In the genomic region with DNA sequence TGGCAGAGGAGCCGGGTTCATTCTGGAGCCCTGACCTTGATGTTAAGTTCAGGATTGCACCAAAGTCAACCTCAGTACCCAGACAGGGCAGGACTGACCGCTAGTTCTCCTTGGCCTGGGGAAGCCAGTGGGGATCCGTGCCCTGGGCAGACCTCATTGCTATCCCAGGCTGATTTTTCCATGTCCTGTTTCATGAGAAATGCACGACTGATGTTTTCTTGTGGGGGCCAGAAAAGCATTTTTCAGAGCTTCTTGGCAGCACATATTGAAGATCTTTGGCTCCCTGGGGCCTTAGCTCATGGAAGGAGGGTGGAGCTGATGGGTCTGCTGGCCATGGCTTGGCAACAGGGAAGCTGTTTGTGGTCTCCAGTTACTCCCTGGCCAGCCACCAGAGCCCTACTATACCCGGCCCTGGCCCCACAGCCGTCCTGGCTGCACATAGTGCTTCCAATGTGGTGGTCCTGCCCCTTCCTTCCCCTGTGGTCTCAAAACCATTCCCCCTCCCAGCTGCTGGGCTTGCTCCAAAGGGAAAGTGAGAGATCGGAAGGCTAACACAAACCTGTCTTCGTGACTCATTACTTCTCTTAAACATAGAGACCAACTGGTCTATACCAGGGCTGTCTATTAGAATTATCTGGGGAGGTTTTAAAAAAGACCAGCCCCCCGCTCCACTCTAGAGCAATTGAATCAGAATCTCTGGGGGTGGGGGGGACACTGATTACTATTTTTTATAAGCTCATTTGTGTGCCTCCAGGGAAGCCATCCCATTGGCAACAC, we compare ENCODE assay signal across 13 cellular contexts. TPM values are rescaled to one million over a fixed set of nuclear protein-coding genes. Genes with fewer than 3 reads are reported as not detected.
DNase-seq lines count a peak whose midpoint lies in the region; ATAC-seq and TF ChIP-seq lines count a peak whose summit lies in the region.
"Had no signal": no experiment of that assay in that cellular context is flagged by ENCODE, and none has a peak within 500 bp of the region (broad histone marks: within the 10 kb centered on the region; RNA-seq: fewer than 3 reads in every experiment).

No MANE protein-coding gene starts in this region.

- intact Hi-C loops in psoas muscle (cut with DNase I): loop anchor here in 1 of 2 donors (5.0 kb wide), 1 partner anchor 113 kb away; no protein-coding TSS in a partner anchor

- H3K36me3 Mint-ChIP-seq in type B pancreatic cell: no peaks in the 10 kb centered on the region

- H3K4me3 ChIP-seq in AG09309 (ENCODE audit: control insufficient read depth, low read depth, low read length): no peak overlapping the region
- peak overlapping the region; percentile 65 for H3K4me3 ChIP-seq in psoas muscle
- H3K4me3 ChIP-seq: BLaER1 had no signal

- no peaks in the 10 kb centered on the region for H3K36me3 ChIP-seq in psoas muscle (ENCODE audit: insufficient read depth in 1 of 2, low read depth in 1 of 2)
- H3K36me3 ChIP-seq: BLaER1 had no signal

- peaks cover 15% of the 10 kb centered on the region for H3K27me3 Mint-ChIP-seq in type B pancreatic cell

- H3K27ac Mint-ChIP-seq in type B pancreatic cell: no peak overlapping the region

- no peaks in the 10 kb centered on the region for H3K27me3 ChIP-seq in psoas muscle (ENCODE audit: insufficient read depth in 3 of 3, low read length in 2 of 3)
- H3K27me3 ChIP-seq: BLaER1 had no signal

- DNase-seq in AG09309 (ENCODE audit: low read depth): peak; percentile 46
- peak; percentile 23 for DNase-seq in globus pallidus (ENCODE audit: low spot score)
- peak; percentile 84 to 89 for DNase-seq in psoas muscle
- DNase-seq in type B pancreatic cell (ENCODE audit: extremely low spot score, unreplicated experiment): no peak
- DNase-seq in SW 1271 (lab: John Stamatoyannopoulos, UW): no peak
- DNase-seq in activated naive CD4-positive, alpha-beta T cell treated with Interleukin-2 at 50 U/mL for 16 hours: no peak
- DNase-seq: activated naive CD4-positive, alpha-beta T cell treated with anti-CD3 and anti-CD28 coated beads, Interleukin-2, amount 50 U/mL, for 16 hours; mesendoderm; SIG-M5; stimulated activated CD4-positive, alpha-beta T cell treated with anti-CD3 and anti-CD28 coated beads, Interleukin-2, amount 100 ng/mL, for 24 hours had no signal

- H3K4me1 Mint-ChIP-seq in type B pancreatic cell (ENCODE audit: unreplicated experiment): peaks cover 14% of the 10 kb centered on the region

- ATAC-seq in psoas muscle (peak; percentile 37 to 43 (median 40)), GM21381 (IDR thresholded peaks at IDR 0.05; ENCODE audit: unreplicated experiment) (no peak)

- 36 to 63% (median 37%) methylated on average over 9 of the region's 9 CpGs for WGBS in adipose tissue, 3 donors
- 12 to 19% (median 15%) methylated on average over 9 of the region's 9 CpGs for WGBS in psoas muscle, 3 donors

- no peaks in the 10 kb centered on the region for H3K9me3 Mint-ChIP-seq in type B pancreatic cell

- H3K27ac ChIP-seq in adipose tissue (ENCODE audit: low read depth, low read length) (peak overlapping the region; percentile 29), psoas muscle (peak overlapping the region; percentile 91)
- H3K27ac ChIP-seq: BLaER1 had no signal

- H3K4me3 Mint-ChIP-seq in type B pancreatic cell: no peak overlapping the region

- TF ChIP-seq CTCF in AG09309 (IDR thresholded peaks at IDR 0.05; ENCODE audit: control insufficient read depth, insufficient read depth, low read depth, low read length, missing control alignments) (no peak), psoas muscle (IDR thresholded peaks at IDR 0.05) (no peak), type B pancreatic cell (conservative IDR thresholded peaks at IDR 0.05) (no peak)

- no peaks in the 10 kb centered on the region for H3K9me3 ChIP-seq in psoas muscle
- H3K9me3 ChIP-seq: BLaER1 had no signal

- no peaks in the 10 kb centered on the region for H3K4me1 ChIP-seq in psoas muscle
- H3K4me1 ChIP-seq: BLaER1 had no signal

RNA-seq across cellular contexts. Expression of gene IL17D, which starts 11.3 kb away (rescaled TPM):
- polyA plus RNA-seq in adipose tissue (1 to 10 TPM in 1 of 3 donors, under 1 TPM in 2; 0.54 to 7.3 (median 0.98) TPM), psoas muscle (1 to 10 TPM; 1.0 to 7.7 (median 5.6) TPM)
- total RNA-seq in psoas muscle (10 to 100 TPM in 3 of 4 donors, 1 to 10 TPM in 1; 3.0 to 78.9 (median 39.4) TPM), type B pancreatic cell (ENCODE audit: low replicate concordance) (1.5 and 6.3 TPM in 2 replicates)

RNA-seq across cellular contexts. Expression of gene EEF1AKMT1, which starts 59.0 kb away (rescaled TPM):
- polyA plus RNA-seq in adipose tissue (10 to 100 TPM in 1 of 3 donors, 1 to 10 TPM in 2; 3.7 to 15.9 (median 6.0) TPM), psoas muscle (1 to 10 TPM; 5.1 to 9.9 (median 7.1) TPM)
- total RNA-seq in psoas muscle (1 to 10 TPM; 8.2 to 8.9 (median 8.2) TPM), type B pancreatic cell (ENCODE audit: low replicate concordance) (6.9 and 11.3 TPM in 2 replicates)

Comparison
In these comparisons a context has a peak if more than half of its experiments do, and no peak if none do; other contexts are left out.
1. DNase-seq: peak in AG09309 (single experiment), globus pallidus (single experiment) and psoas muscle (2 of 2); none in type B pancreatic cell (single experiment), SW 1271 (0 of 2) and activated naive CD4-positive, alpha-beta T cell treated with Interleukin-2 at 50 U/mL for 16 hours (single experiment).